In the genomic region with DNA sequence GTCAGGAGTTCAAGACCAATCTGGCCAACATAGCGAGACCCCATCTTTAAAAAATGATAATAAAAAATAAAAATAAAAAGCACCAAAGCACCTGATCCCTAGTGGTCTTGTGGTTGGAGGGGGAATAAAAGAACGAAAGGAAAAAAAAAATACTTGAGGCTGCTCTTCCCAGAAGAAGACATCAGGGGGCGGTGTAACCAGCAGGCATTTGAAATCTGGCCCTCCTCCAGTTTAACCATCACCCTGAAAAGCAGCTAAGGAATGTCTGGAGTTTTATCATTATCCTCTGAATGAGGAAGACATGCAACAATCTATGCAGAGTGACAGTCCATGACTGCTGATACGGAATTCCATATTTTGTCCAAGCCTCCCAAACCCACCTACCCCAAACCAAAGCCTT, we compare ENCODE assay signal across 9 cellular contexts. TPM values are rescaled to one million over a fixed set of nuclear protein-coding genes. Genes with fewer than 3 reads are reported as not detected.
DNase-seq lines count a peak whose midpoint lies in the region; ATAC-seq and TF ChIP-seq lines count a peak whose summit lies in the region.
"Had no signal": no experiment of that assay in that cellular context is flagged by ENCODE, and none has a peak within 500 bp of the region (broad histone marks: within the 10 kb centered on the region; RNA-seq: fewer than 3 reads in every experiment).

No MANE protein-coding gene starts in this region.

- H3K4me1 Mint-ChIP-seq in neural progenitor cell, result peaks cover 19% of the 10 kb centered on the region

- no peaks in the 10 kb centered on the region for H3K79me2 ChIP-seq in neural progenitor cell (ENCODE audit: low read depth)

- no peaks in the 10 kb centered on the region for H3K27me3 ChIP-seq in colonic mucosa
- H3K27me3 ChIP-seq in neural progenitor cell, result peaks cover 9% of the 10 kb centered on the region
- no peaks in the 10 kb centered on the region for H3K27me3 ChIP-seq in tibial nerve

- no peak overlapping the region for H3K4me2 ChIP-seq in neural progenitor cell

- no peak overlapping the region for H3K27ac ChIP-seq in colonic mucosa
- no peak overlapping the region for H3K27ac ChIP-seq in neural progenitor cell
- H3K27ac ChIP-seq in tibial nerve, result no peak overlapping the region

- no peaks in the 10 kb centered on the region for H4K20me1 ChIP-seq in neural progenitor cell (ENCODE audit: low read depth)

- WGBS in tibial nerve, 2 donors, result 40 to 44% methylated on average over 4 of the region's 4 CpGs

- H3K9ac ChIP-seq in colonic mucosa (ENCODE audit: low read depth in 2 of 2, low read length in 2 of 2) (no peak overlapping the region), neural progenitor cell (no peak overlapping the region)

- peaks cover 11% of the 10 kb centered on the region for H3F3A ChIP-seq in neural progenitor cell (ENCODE audit: low read depth)

- peak; percentile 47; the same call in 1 of the 2 replicates for TF ChIP-seq CTCF in LNCaP clone FGC (IDR thresholded peaks at IDR 0.05; ENCODE audit: control insufficient read depth, extremely low read depth, insufficient read depth)
- peak; percentile 57 for TF ChIP-seq CTCF in colonic mucosa (IDR thresholded peaks at IDR 0.05)
- TF ChIP-seq CTCF in neural progenitor cell (IDR thresholded peaks at IDR 0.05), result peak; percentile 71
- TF ChIP-seq CTCF in tibial nerve (IDR thresholded peaks at IDR 0.05), result peak in 2 of 5 experiments; percentile 21 to 31

- H3K9me3 Mint-ChIP-seq in neural progenitor cell, result no peaks in the 10 kb centered on the region

- H3K36me3 Mint-ChIP-seq in neural progenitor cell, result no peaks in the 10 kb centered on the region
- H3K36me3 Mint-ChIP-seq: CD4-positive, CD25-positive, alpha-beta regulatory T cell had no signal

- intact Hi-C loops in colonic mucosa (cut with DNase I), result loop anchor here (10.0 kb wide), 2 partner anchors 61 to 191 kb away; no protein-coding TSS in a partner anchor

- H3K4me3 ChIP-seq in LNCaP clone FGC (ENCODE audit: low read depth, low read length) (no peak overlapping the region), colonic mucosa (no peak overlapping the region), neural progenitor cell (no peak overlapping the region), tibial nerve (no peak overlapping the region)

- peak; percentile 5 for DNase-seq in NCI-H748 (lab: John Stamatoyannopoulos, UW; ENCODE audit: unreplicated experiment)
- DNase-seq in NCI-H748 treated with DMSO at 0.1 percent for 48 hours (lab: John Stamatoyannopoulos, UW), result no peak
- DNase-seq in LNCaP clone FGC (ENCODE audit: low read depth), result no peak
- no peak for DNase-seq in colonic mucosa
- peak; percentile 50 for DNase-seq in neural progenitor cell (ENCODE audit: low spot score)
- DNase-seq in stimulated activated naive CD4-positive, alpha-beta T cell (lab: John Stamatoyannopoulos, UW), result no peak
- DNase-seq in tibial nerve (ENCODE audit: low spot score in 2 of 2), result no peak

- no peak for TF ChIP-seq POLR2A in tibial nerve (IDR thresholded peaks at IDR 0.05)

- no peak overlapping the region for H3K4me3 Mint-ChIP-seq in neural progenitor cell
- H3K4me3 Mint-ChIP-seq: CD4-positive, CD25-positive, alpha-beta regulatory T cell had no signal

- H3K36me3 ChIP-seq in colonic mucosa (no peaks in the 10 kb centered on the region), neural progenitor cell (no peaks in the 10 kb centered on the region), tibial nerve (no peaks in the 10 kb centered on the region)

- ATAC-seq in activated CD4-positive, CD25-positive, alpha-beta regulatory T cell treated with anti-CD3 and anti-CD28 coated beads, Interleukin-2, amount 50 U/mL, for 24 hours, result no peak

- no peak for TF ChIP-seq EP300 in tibial nerve (IDR thresholded peaks at IDR 0.05)

- no peak overlapping the region for H2AFZ ChIP-seq in neural progenitor cell (replicated peaks)

- no peak overlapping the region for H3K27ac Mint-ChIP-seq in neural progenitor cell

- peaks cover 7% of the 10 kb centered on the region for H3K27me3 Mint-ChIP-seq in neural progenitor cell (ENCODE audit: insufficient read depth, low read depth)
- H3K27me3 Mint-ChIP-seq: CD4-positive, CD25-positive, alpha-beta regulatory T cell had no signal

- peaks cover 7% of the 10 kb centered on the region for H3K4me1 ChIP-seq in colonic mucosa
- H3K4me1 ChIP-seq in neural progenitor cell, result peaks cover 12% of the 10 kb centered on the region
- peaks cover 0 to 7% (median 0%) of the 10 kb centered on the region in 4 donors for H3K4me1 ChIP-seq in tibial nerve

- no peaks in the 10 kb centered on the region for H3K9me3 ChIP-seq in colonic mucosa
- no peaks in the 10 kb centered on the region for H3K9me3 ChIP-seq in neural progenitor cell (ENCODE audit: low read depth)
- no peaks in the 10 kb centered on the region for H3K9me3 ChIP-seq in tibial nerve

RNA-seq across cellular contexts. Expression of a gene that starts 5.6 kb away (rescaled TPM):
- total RNA-seq in colonic mucosa (10 to 100 TPM; 25.4 to 39.9 TPM), neural progenitor cell (ENCODE audit: low replicate concordance) (17.5 and 44.1 TPM in 2 replicates), tibial nerve (10 to 100 TPM in 3 of 4 donors, 1 to 10 TPM in 1; 7.4 to 24.7 (median 20.2) TPM)

RNA-seq across cellular contexts. Expression of a gene that starts 26.4 kb away (rescaled TPM):
- total RNA-seq in colonic mucosa (100 to 1,000 TPM; 217 to 259 TPM), neural progenitor cell (ENCODE audit: low replicate concordance) (36.9 and 157 TPM in 2 replicates), tibial nerve (100 to 1,000 TPM; 193 to 258 (median 199) TPM)

RNA-seq across cellular contexts. Expression of a gene that starts 26.7 kb away (rescaled TPM):
- 100 to 1,000 TPM; 410 to 474 TPM for total RNA-seq in colonic mucosa
- 21.5 and 53.4 TPM in 2 replicates for total RNA-seq in neural progenitor cell (ENCODE audit: low replicate concordance)
- total RNA-seq in tibial nerve, result 10 to 100 TPM; 44.1 to 76.4 (median 66.7) TPM
- total RNA-seq: CD4-positive, CD25-positive, alpha-beta regulatory T cell had no signal

Comparison
In these comparisons a context has a peak if more than half of its experiments do, and no peak if none do; other contexts are left out.
1. DNase-seq: peak in NCI-H748 (single experiment) and neural progenitor cell (single experiment); none in NCI-H748 treated with DMSO at 0.1 percent for 48 hours (single experiment), LNCaP clone FGC (single experiment), colonic mucosa (single experiment), stimulated activated naive CD4-positive, alpha-beta T cell (0 of 6) and tibial nerve (0 of 2).